In genomic region chr2:26460613-26461031, GRCh38 we compare ENCODE assay signal across 19 cellular contexts. TPM values are rescaled to one million over a fixed set of nuclear protein-coding genes. Genes with fewer than 3 reads are reported as not detected.
DNase-seq lines count a peak whose midpoint lies in the region; ATAC-seq, FAIRE-seq and TF ChIP-seq lines count a peak whose summit lies in the region.
"Had no signal": no experiment of that assay in that cellular context is flagged by ENCODE, and none has a peak within 500 bp of the region (broad histone marks: within the 10 kb centered on the region; RNA-seq: fewer than 3 reads in every experiment).

No MANE protein-coding gene starts in this region.

- CTCF ChIA-PET in H1 (lab: Charles Lee; ENCODE audit: partially characterized antibody): interaction anchor here (0.6 to 6.3 kb wide), 17 partner anchors 7 to 226 kb away, joined by 3 to 25 read pairs (median 4); no protein-coding TSS in a partner anchor

- POLR2A ChIA-PET in H1 (lab: Charles Lee; ENCODE audit: partially characterized antibody): no interaction called here

- peak overlapping the region; percentile 50; the same call in 1 of the 2 replicates for H2BK12ac ChIP-seq in H1 (ENCODE audit: low read depth, low read length)

- H2AFZ ChIP-seq in H1 (ENCODE audit: low read length): no peak overlapping the region
- no peak overlapping the region for H2AFZ ChIP-seq in neural progenitor cell (replicated peaks)
- H2AFZ ChIP-seq: GM23248, PC-9 had no signal

- 0 out of 2 replicates have a peak overlapping the region, but pooled peaks have one; percentile 48 for H4K8ac ChIP-seq in H1 (ENCODE audit: extremely low read depth, insufficient read depth, low read length)

- no peaks in the 10 kb centered on the region for H3K36me3 Mint-ChIP-seq in neural progenitor cell

- no peak for TF ChIP-seq POLR2A in H1 (IDR thresholded peaks at IDR 0.05; ENCODE audit: control extremely low read depth in 1 of 2, low read depth in 2 of 2, low read length in 2 of 2)

- H3K27me3 ChIP-seq in right cardiac atrium (ENCODE audit: control insufficient read depth, insufficient read depth) (no peaks in the 10 kb centered on the region), heart right ventricle (no peaks in the 10 kb centered on the region), H1 (replicated peaks in 1 of 4; ENCODE audit: control insufficient read depth in 3 of 4, extremely low read depth in 1 of 4, insufficient read depth in 3 of 4, low read length in 3 of 4) (no peaks in the 10 kb centered on the region), neural progenitor cell (no peaks in the 10 kb centered on the region)

- H3K23ac ChIP-seq in H1 (ENCODE audit: insufficient read length): no peak overlapping the region

- peaks cover 41% of the 10 kb centered on the region for H3K4me1 Mint-ChIP-seq in neural progenitor cell

- DNase-seq in right cardiac atrium (peak; percentile 9 to 37 (median 32)), heart right ventricle (no peak), H1 (ENCODE audit: low read depth in 1 of 2, low spot score in 2 of 2) (no peak), neural progenitor cell (ENCODE audit: low spot score) (no peak), NCI-H1092 treated with DMSO at 0.1 percent for 48 hours (lab: John Stamatoyannopoulos, UW) (no peak), NCI-H69 (lab: John Stamatoyannopoulos, UW) (no peak)
- DNase-seq: CD4-positive, alpha-beta T cell; GF-D8; NCI-H1092; NCI-H2081 treated with DMSO at 0.1 percent for 48 hours; NCI-H510A treated with DMSO at 0.1 percent for 48 hours; PC-9 had no signal

- TF ChIP-seq EP300 in H1 (IDR thresholded peaks at IDR 0.05; ENCODE audit: borderline replicate concordance in 1 of 2, low read depth in 2 of 2, low read length in 2 of 2): no peak

- no peak overlapping the region for H3K4me2 ChIP-seq in H1 (ENCODE audit: insufficient read depth in 1 of 2, low read depth in 2 of 2, low read length in 2 of 2)
- H3K4me2 ChIP-seq in neural progenitor cell: no peak overlapping the region
- H3K4me2 ChIP-seq: PC-9 had no signal

- no peaks in the 10 kb centered on the region for H3K79me1 ChIP-seq in H1 (ENCODE audit: low read depth, low read length)

- TF ChIP-seq RAD21 in H1 (IDR thresholded peaks at IDR 0.05 in 1 of 2, conservative IDR thresholded peaks at IDR 0.05 in 1 of 2; ENCODE audit: low read depth in 2 of 2, low read length in 2 of 2): no peak

- no peak overlapping the region for H3K14ac ChIP-seq in H1 (ENCODE audit: insufficient read length)

- H3K23me2 ChIP-seq in H1 (ENCODE audit: low read depth, low read length): no peaks in the 10 kb centered on the region

- H3K9me3 ChIP-seq in right cardiac atrium (ENCODE audit: control insufficient read depth, low read length) (no peaks in the 10 kb centered on the region), heart right ventricle (no peaks in the 10 kb centered on the region), H1 (ENCODE audit: insufficient read depth in 2 of 2, low read depth in 1 of 2, low read length in 1 of 2) (no peaks in the 10 kb centered on the region), neural progenitor cell (ENCODE audit: low read depth) (no peaks in the 10 kb centered on the region)
- H3K9me3 ChIP-seq: SJSA1 had no signal

- H2BK120ac ChIP-seq in H1 (replicated peaks; ENCODE audit: low read depth, low read length): peak overlapping the region; percentile 41

- intact Hi-C loops in right cardiac atrium (cut with DNase I) (no loop called here), heart right ventricle (cut with DNase I) (no loop called here)

- H3K9ac ChIP-seq in H1 (replicated peaks in 1 of 4; ENCODE audit: extremely low read depth in 1 of 4, low read depth in 3 of 4, low read length in 3 of 4) (no peak overlapping the region), neural progenitor cell (no peak overlapping the region)
- H3K9ac ChIP-seq: GM23248 had no signal

- no peak for FAIRE-seq in H1 (lab: Jason Lieb, UNC)
- FAIRE-seq: GM12891, GM18507 had no signal

- no peak for ATAC-seq in right cardiac atrium
- ATAC-seq in heart right ventricle: no peak
- ATAC-seq in GM21390 (IDR thresholded peaks at IDR 0.05; ENCODE audit: unreplicated experiment): no peak

- H3K36me3 ChIP-seq in heart right ventricle: no peaks in the 10 kb centered on the region
- no peaks in the 10 kb centered on the region for H3K36me3 ChIP-seq in H1 (ENCODE audit: control insufficient read depth in 2 of 4, insufficient read depth in 4 of 4, low read length in 3 of 4)
- no peaks in the 10 kb centered on the region for H3K36me3 ChIP-seq in neural progenitor cell
- H3K36me3 ChIP-seq: SJSA1 had no signal

- H2BK5ac ChIP-seq in H1 (ENCODE audit: low read depth, low read length): peak overlapping the region; percentile 44; the same call in 1 of the 2 replicates

- no peak overlapping the region for H2AK5ac ChIP-seq in H1 (ENCODE audit: low read depth, low read length)

- H3K4me3 Mint-ChIP-seq in neural progenitor cell: no peak overlapping the region
- H3K4me3 Mint-ChIP-seq: CD4-positive, alpha-beta T cell had no signal

- 90% methylated on average over 19 of the region's 19 CpGs for WGBS in right cardiac atrium
- WGBS in heart right ventricle, 2 donors: 90 to 92% methylated on average over 19 of the region's 19 CpGs
- WGBS in H1 (ENCODE audit: extremely low coverage in 1 of 2, insufficient coverage in 1 of 2, insufficient read length in 1 of 2, insufficient replicate concordance in 2 of 2, low coverage in 1 of 2, low lambda C conversion rate in 2 of 2, missing lambda C conversion rate in 1 of 2), 2 experiments: 85% methylated on average over 19 of the region's 19 CpGs; no CpG with 5 or more reads in 1 of the 2 experiments

- H3K9me3 Mint-ChIP-seq in neural progenitor cell: no peaks in the 10 kb centered on the region
- H3K9me3 Mint-ChIP-seq: CD4-positive, alpha-beta T cell had no signal

- no peaks in the 10 kb centered on the region for H3K4me1 ChIP-seq in right cardiac atrium (ENCODE audit: control insufficient read depth, insufficient read depth, low read length)
- peaks cover 0 to 17% (median 0%) of the 10 kb centered on the region in 9 donors for H3K4me1 ChIP-seq in heart right ventricle
- H3K4me1 ChIP-seq in H1 (replicated peaks in 1 of 4; ENCODE audit: control insufficient read depth in 3 of 4, insufficient read depth in 4 of 4, low read length in 3 of 4): peaks cover 0 to 23% (median 3%) of the 10 kb centered on the region in 4 experiments; a peak in 6 of 7 replicates
- H3K4me1 ChIP-seq in neural progenitor cell: peaks cover 22% of the 10 kb centered on the region
- H3K4me1 ChIP-seq: SJSA1 had no signal

- H3K56ac ChIP-seq in H1 (replicated peaks; ENCODE audit: insufficient read length, low read depth, low read length): no peak overlapping the region

- H2BK15ac ChIP-seq in H1 (ENCODE audit: low read length): 0 out of 2 replicates have a peak overlapping the region, but pooled peaks have one; percentile 61

- H4K20me1 ChIP-seq in H1 (replicated peaks in 1 of 2; ENCODE audit: control insufficient read depth in 1 of 2, insufficient read depth in 2 of 2, low read length in 2 of 2) (no peaks in the 10 kb centered on the region), neural progenitor cell (ENCODE audit: low read depth) (no peaks in the 10 kb centered on the region)

- TF ChIP-seq CTCF in heart right ventricle (IDR thresholded peaks at IDR 0.05) (no peak), H1 (IDR thresholded peaks at IDR 0.05; ENCODE audit: control extremely low read depth in 1 of 3, insufficient read depth in 1 of 3, low read depth in 1 of 3, low read length in 3 of 3) (no peak), neural progenitor cell (IDR thresholded peaks at IDR 0.05) (no peak)

- 0 out of 2 replicates have a peak overlapping the region, but pooled peaks have one; percentile 13 for H2BK20ac ChIP-seq in H1 (ENCODE audit: low read length)

- H4K91ac ChIP-seq in H1 (replicated peaks; ENCODE audit: insufficient read length, low read length): peak overlapping the region; percentile 57

- peak overlapping the region; percentile 48 for H3K18ac ChIP-seq in H1 (ENCODE audit: extremely low read depth, low read length)

- peak overlapping the region; percentile 74 for H3K27ac Mint-ChIP-seq in neural progenitor cell
- H3K27ac Mint-ChIP-seq: CD4-positive, alpha-beta T cell had no signal

- no peaks in the 10 kb centered on the region for H3K79me2 ChIP-seq in H1 (ENCODE audit: control insufficient read depth in 1 of 2, insufficient read depth in 2 of 2, low read length in 2 of 2)
- H3K79me2 ChIP-seq in neural progenitor cell (ENCODE audit: low read depth): no peaks in the 10 kb centered on the region

- no peak overlapping the region for H3K27ac ChIP-seq in right cardiac atrium (ENCODE audit: low read length)
- no peak overlapping the region for H3K27ac ChIP-seq in heart right ventricle
- H3K27ac ChIP-seq in H1 (ENCODE audit: low read depth, low read length): no peak overlapping the region
- H3K27ac ChIP-seq in neural progenitor cell: no peak overlapping the region
- H3K27ac ChIP-seq: GM23248, PC-9, SJSA1 had no signal

- H3K4me3 ChIP-seq in right cardiac atrium (ENCODE audit: low read length) (no peak overlapping the region), heart right ventricle (no peak overlapping the region), H1 (ENCODE audit: extremely low read depth in 1 of 4, insufficient read depth in 2 of 4, low read depth in 3 of 4, low read length in 4 of 4) (no peak overlapping the region), neural progenitor cell (no peak overlapping the region)
- H3K4me3 ChIP-seq: GM23248, PC-9, SJSA1 had no signal

- H3K4ac ChIP-seq in H1 (replicated peaks; ENCODE audit: insufficient read length, low read depth, low read length): peak overlapping the region; percentile 27

- peaks cover 6% of the 10 kb centered on the region for H3K27me3 Mint-ChIP-seq in neural progenitor cell (ENCODE audit: insufficient read depth, low read depth)
- H3K27me3 Mint-ChIP-seq: CD4-positive, alpha-beta T cell had no signal

- peaks cover 13% of the 10 kb centered on the region for H3F3A ChIP-seq in neural progenitor cell (ENCODE audit: low read depth)

- no peak overlapping the region for H4K5ac ChIP-seq in H1 (ENCODE audit: insufficient read length, low read depth, low read length)

RNA-seq across cellular contexts. Expression of gene OTOF, which starts 17.3 kb away (rescaled TPM):
- total RNA-seq in right cardiac atrium (under 1 TPM in 2 of 4 donors, not detected in 2; 0.15 to 0.25 TPM), heart right ventricle (under 1 TPM in 3 of 10 donors, not detected in 7; 0.05 to 0.25 (median 0.10) TPM), neural progenitor cell (ENCODE audit: low replicate concordance) (0.36 and 0.84 TPM in 2 replicates)
- polyA plus RNA-seq in right cardiac atrium (0.25 TPM), heart right ventricle (under 1 TPM in 1 of 2 donors, not detected in 1; 0.03 TPM), H1 (2011; rRNA removed) (0.06 TPM in 2 replicates)
- not detected in 2 replicates for total RNA-seq in H1 (2021; fragmentation: NEBNext Ultra II Directional; extraction: Animal tissue kit (Norgen Biotek cat#: 25700))
- polyA plus RNA-seq in H1 (2011; cell fraction: cytosol; rRNA removed): 0.03 TPM
- 0.31 TPM for polyA plus RNA-seq in H1 (2011; cell fraction: nucleus; rRNA removed)
- polyA plus RNA-seq in H1 (2012, experiment 1 of 2): 0.03 to 0.15 TPM (median 0.07 TPM) in 3 of 4 replicates, not detected in the other
- polyA plus RNA-seq in H1 (2012, experiment 2 of 2): not detected
- 0.02 TPM for polyA plus RNA-seq in H1 (2013, experiment 1 of 2)
- 0.04 TPM for polyA plus RNA-seq in H1 (2013, experiment 2 of 2)
- not detected in 2 replicates for polyA minus RNA-seq in H1 (2011; rRNA and poly(A)+ RNA removed)
- polyA minus RNA-seq in H1 (2011; cell fraction: cytosol; rRNA and poly(A)+ RNA removed): not detected
- polyA minus RNA-seq in H1 (2011; cell fraction: nucleus; rRNA and poly(A)+ RNA removed): not detected
- total RNA-seq: Daoy, MCF 10A, PC-9, SJSA1 had no signal

RNA-seq across cellular contexts. Expression of gene DRC1, which starts 58.9 kb away (rescaled TPM):
- total RNA-seq in right cardiac atrium (not detected), heart right ventricle (under 1 TPM in 3 of 10 donors, not detected in 7; 0.17 to 0.37 (median 0.23) TPM), neural progenitor cell (ENCODE audit: low replicate concordance) (0.56 TPM in 1 of 2 replicates, not detected in the other)
- polyA plus RNA-seq in right cardiac atrium (not detected), heart right ventricle (under 1 TPM in 1 of 2 donors, not detected in 1; 0.06 TPM), H1 (2011; rRNA removed) (0.08 and 0.11 TPM in 2 replicates)
- total RNA-seq in H1 (2021; fragmentation: NEBNext Ultra II Directional; extraction: Animal tissue kit (Norgen Biotek cat#: 25700)): not detected in 2 replicates
- 0.14 TPM for polyA plus RNA-seq in H1 (2011; cell fraction: cytosol; rRNA removed)
- polyA plus RNA-seq in H1 (2011; cell fraction: nucleus; rRNA removed): 0.04 TPM
- 0.23 to 0.42 TPM (median 0.31 TPM) in 3 of 4 replicates, not detected in the other for polyA plus RNA-seq in H1 (2012, experiment 1 of 2)
- not detected for polyA plus RNA-seq in H1 (2012, experiment 2 of 2)
- 0.04 TPM for polyA plus RNA-seq in H1 (2013, experiment 1 of 2)
- 0.02 TPM for polyA plus RNA-seq in H1 (2013, experiment 2 of 2)
- polyA minus RNA-seq in H1 (2011; rRNA and poly(A)+ RNA removed): not detected in 2 replicates
- not detected for polyA minus RNA-seq in H1 (2011; cell fraction: cytosol; rRNA and poly(A)+ RNA removed)
- not detected for polyA minus RNA-seq in H1 (2011; cell fraction: nucleus; rRNA and poly(A)+ RNA removed)
- total RNA-seq: CD4-positive, alpha-beta T cell; Daoy; GM23248; MCF 10A; SJSA1 had no signal
- polyA plus RNA-seq: GM23248 had no signal

Comparison
In these comparisons a context has a peak if more than half of its experiments do, and no peak if none do; other contexts are left out.
1. DNase-seq: peak in right cardiac atrium (3 of 3); none in heart right ventricle (0 of 2), H1 (0 of 2), neural progenitor cell (single experiment), NCI-H1092 treated with DMSO at 0.1 percent for 48 hours (single experiment) and NCI-H69 (single experiment).